8 cellular contexts compared by ENCODE assay signal in the genomic region with DNA sequence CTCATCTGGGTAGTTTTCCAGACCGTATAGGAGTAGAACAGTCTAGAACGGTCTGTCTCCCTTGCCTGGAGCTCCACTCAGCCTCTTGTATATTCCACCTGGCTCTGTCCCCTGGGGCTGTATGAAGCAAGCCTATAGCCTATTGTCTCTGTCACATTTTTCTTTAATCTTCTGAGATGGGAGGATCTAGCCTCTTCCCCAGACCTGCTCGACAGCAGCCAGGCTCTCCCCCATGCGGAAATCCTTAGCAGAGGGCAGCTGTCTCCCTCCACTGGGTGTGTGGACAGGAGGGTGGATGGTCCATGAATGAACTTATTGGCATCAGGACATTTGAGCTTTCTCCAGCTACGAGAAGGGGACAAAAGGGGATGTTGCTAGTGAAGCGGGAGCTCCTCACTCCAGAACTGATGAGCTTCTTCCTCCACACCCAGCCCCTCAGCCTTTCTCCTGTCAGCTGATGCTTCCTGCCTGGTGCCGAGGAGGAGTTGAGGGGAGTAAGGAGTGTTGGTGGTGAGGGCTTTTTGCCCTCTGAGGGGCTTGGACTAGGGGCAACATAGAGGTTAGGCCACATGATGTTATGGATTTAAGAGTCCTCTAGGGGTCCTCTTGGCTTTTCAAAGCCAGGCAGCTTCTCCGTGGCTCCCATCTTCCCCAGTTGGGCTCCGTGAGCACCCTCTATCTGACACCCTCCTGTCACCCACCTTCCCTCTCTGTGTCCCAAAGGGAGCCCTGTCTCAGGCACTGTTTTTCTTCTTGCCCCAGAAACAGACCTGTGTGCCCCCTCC. TPM values are rescaled to one million over a fixed set of nuclear protein-coding genes. Genes with fewer than 3 reads are reported as not detected.
DNase-seq lines count a peak whose midpoint lies in the region; ATAC-seq, FAIRE-seq and TF ChIP-seq lines count a peak whose summit lies in the region.
"Had no signal": no experiment of that assay in that cellular context is flagged by ENCODE, and none has a peak within 500 bp of the region (broad histone marks: within the 10 kb centered on the region; RNA-seq: fewer than 3 reads in every experiment).

No MANE protein-coding gene starts in this region.

- no peak for FAIRE-seq in RCC 7860 (lab: Jason Lieb, UNC)

- peak overlapping the region; percentile 44; the same call in 1 of the 2 replicates for H3K14ac ChIP-seq in H9 (ENCODE audit: insufficient read depth, low read length)

- peaks cover 26% of the 10 kb centered on the region; the same call in 1 of the 2 replicates for H3K79me2 ChIP-seq in H9 (ENCODE audit: insufficient read depth, low read length)
- peaks cover 39% of the 10 kb centered on the region for H3K79me2 ChIP-seq in smooth muscle cell (ENCODE audit: low read depth)

- H3K79me1 ChIP-seq in H9 (ENCODE audit: insufficient read depth, low read depth, low read length, poor library complexity, severe bottlenecking): peaks cover 2% of the 10 kb centered on the region

- 0 out of 2 replicates have a peak overlapping the region, but pooled peaks have one; percentile 26 for H2BK15ac ChIP-seq in H9 (ENCODE audit: low read depth, low read length)

- H2AK5ac ChIP-seq in H9 (ENCODE audit: insufficient read length, low read length): no peak overlapping the region

- DNase-seq in H9 (no peak), RWPE2 (ENCODE audit: low spot score) (no peak), fibroblast of villous mesenchyme (ENCODE audit: low read depth) (no peak), smooth muscle cell (lab: John Stamatoyannopoulos, UW; ENCODE audit: unreplicated experiment) (no peak), RCC 7860 (ENCODE audit: low spot score) (no peak), DMS53 (lab: John Stamatoyannopoulos, UW) (no peak)

- H3K23ac ChIP-seq in H9 (ENCODE audit: insufficient read length, low read depth, low read length): no peak overlapping the region

- H4K20me1 ChIP-seq in H9 (ENCODE audit: control insufficient read depth, insufficient read depth, insufficient read length) (peaks cover 10% of the 10 kb centered on the region), smooth muscle cell (ENCODE audit: low read depth) (peaks cover 93% of the 10 kb centered on the region)

- H3K9me3 ChIP-seq in H9 (ENCODE audit: control insufficient read depth, low read depth, low read length) (no peaks in the 10 kb centered on the region), RWPE2 (ENCODE audit: severe bottlenecking) (no peaks in the 10 kb centered on the region), smooth muscle cell (replicated peaks; ENCODE audit: low read depth) (no peaks in the 10 kb centered on the region)

- no peak for ATAC-seq in RWPE2 (ENCODE audit: low read depth)
- no peak for ATAC-seq in GM18519 (IDR thresholded peaks at IDR 0.05; ENCODE audit: low FRiP score, unreplicated experiment)

- no peak overlapping the region for H2BK5ac ChIP-seq in H9 (ENCODE audit: insufficient read length, low read length)

- H3K36me3 ChIP-seq in RWPE2 (ENCODE audit: low read depth) (peaks cover 52% of the 10 kb centered on the region), smooth muscle cell (ENCODE audit: low read depth) (no peaks in the 10 kb centered on the region)

- H2AFZ ChIP-seq in H9 (ENCODE audit: low read length) (no peak overlapping the region), smooth muscle cell (ENCODE audit: low read depth) (no peak overlapping the region)

- H3K4me1 ChIP-seq in H9 (ENCODE audit: insufficient read depth, low read length) (peaks cover 24% of the 10 kb centered on the region; the same call in 1 of the 2 replicates), RWPE2 (ENCODE audit: insufficient read depth, poor library complexity, severe bottlenecking) (peaks cover 31% of the 10 kb centered on the region), smooth muscle cell (ENCODE audit: low read depth) (peaks cover 44% of the 10 kb centered on the region)

- no peak overlapping the region for H3K4me3 ChIP-seq in RWPE2 (ENCODE audit: severe bottlenecking)
- no peak overlapping the region for H3K4me3 ChIP-seq in fibroblast of villous mesenchyme (ENCODE audit: low read depth, low read length)
- no peak overlapping the region for H3K4me3 ChIP-seq in smooth muscle cell

- H3K9ac ChIP-seq in H9 (ENCODE audit: extremely low read depth, insufficient read length, low read length): no peak overlapping the region
- no peak overlapping the region for H3K9ac ChIP-seq in smooth muscle cell (ENCODE audit: low read depth)

- H4K8ac ChIP-seq in H9 (replicated peaks; ENCODE audit: insufficient read length, low read depth, low read length): no peak overlapping the region

- H2BK20ac ChIP-seq in H9 (ENCODE audit: low read depth, low read length, poor library complexity, severe bottlenecking): no peak overlapping the region

- peak overlapping the region; percentile 33 to 85 (median 80); a peak in 5 of 7 replicates for H3K27ac Mint-ChIP-seq in H9
- H3K27ac Mint-ChIP-seq: memory B cell had no signal

- H4K5ac ChIP-seq in H9 (ENCODE audit: insufficient read length, low read depth, low read length): no peak overlapping the region

- no peak overlapping the region for H2BK120ac ChIP-seq in H9 (ENCODE audit: low read depth, low read length, poor library complexity, severe bottlenecking)

- no peak overlapping the region for H4K91ac ChIP-seq in H9 (ENCODE audit: insufficient read length, low read depth, low read length)

- TF ChIP-seq CTCF in H9 (conservative IDR thresholded peaks at IDR 0.05): peak; percentile 63
- TF ChIP-seq CTCF in RWPE2 (IDR thresholded peaks at IDR 0.05; ENCODE audit: poor library complexity, severe bottlenecking): no peak
- peak; percentile 15 for TF ChIP-seq CTCF in fibroblast of villous mesenchyme (IDR thresholded peaks at IDR 0.05; ENCODE audit: insufficient read depth, low read depth, low read length)
- TF ChIP-seq CTCF in smooth muscle cell (IDR thresholded peaks at IDR 0.05; ENCODE audit: borderline replicate concordance, insufficient read depth, poor library complexity, severe bottlenecking): no peak

- H3K18ac ChIP-seq in H9 (ENCODE audit: insufficient read length, low read depth, low read length): no peak overlapping the region

- no peaks in the 10 kb centered on the region; the same call in 1 of the 2 replicates for H3K27me3 Mint-ChIP-seq in H9 (ENCODE audit: low read depth)

- H3K36me3 Mint-ChIP-seq in H9 (ENCODE audit: insufficient read depth in 1 of 3, low read depth in 3 of 3): peaks cover 6 to 33% (median 11%) of the 10 kb centered on the region in 3 experiments
- H3K36me3 Mint-ChIP-seq: memory B cell had no signal

- no peaks in the 10 kb centered on the region for H3K9me3 Mint-ChIP-seq in H9
- H3K9me3 Mint-ChIP-seq: memory B cell had no signal

- H3F3A ChIP-seq in smooth muscle cell (ENCODE audit: low read depth): peaks cover 15% of the 10 kb centered on the region

- no peak overlapping the region for H3T11ph ChIP-seq in H9 (ENCODE audit: low read length)

- H3K56ac ChIP-seq in H9 (ENCODE audit: insufficient read length, low read depth, low read length): no peak overlapping the region

- peaks cover 51 to 57% of the 10 kb centered on the region in 2 experiments for H3K4me1 Mint-ChIP-seq in H9

- H3K27ac ChIP-seq in H9 (ENCODE audit: insufficient read length, low read depth, low read length) (no peak overlapping the region), RWPE2 (ENCODE audit: poor library complexity, severe bottlenecking) (peak overlapping the region; percentile 99), smooth muscle cell (ENCODE audit: low read depth) (no peak overlapping the region)

- no peak overlapping the region for H2BK12ac ChIP-seq in H9 (ENCODE audit: insufficient read length, low read depth, low read length)

- H3K4me3 Mint-ChIP-seq in H9: peak overlapping the region; percentile 14 to 42; a peak in 2 of 5 replicates
- H3K4me3 Mint-ChIP-seq: memory B cell had no signal

- H3K4me2 ChIP-seq in H9 (ENCODE audit: insufficient read depth, insufficient read length, low read length): no peak overlapping the region
- H3K4me2 ChIP-seq in smooth muscle cell: peak overlapping the region; percentile 94

- peaks cover 16% of the 10 kb centered on the region for H3K23me2 ChIP-seq in H9 (ENCODE audit: insufficient read length, low read depth, low read length, poor library complexity, severe bottlenecking)

- WGBS in H9 (ENCODE audit: extremely low coverage, insufficient read length, low lambda C conversion rate): no CpG with 5 or more reads among the region's 9 CpGs
- 58% methylated on average over 9 of the region's 9 CpGs for WGBS in smooth muscle cell (ENCODE audit: low lambda C conversion rate)

- no peak overlapping the region for H3K4ac ChIP-seq in H9 (ENCODE audit: low read depth, low read length)

- H3K27me3 ChIP-seq in H9 (ENCODE audit: insufficient read depth, low read length) (no peaks in the 10 kb centered on the region), RWPE2 (ENCODE audit: insufficient read depth, poor library complexity, severe bottlenecking) (no peaks in the 10 kb centered on the region), smooth muscle cell (ENCODE audit: low read depth) (no peaks in the 10 kb centered on the region)

RNA-seq across cellular contexts. Expression of gene ARHGAP23, which starts 28.0 kb away (rescaled TPM):
- 96.3 and 97.9 TPM in 2 replicates for total RNA-seq in H9 (2021)
- total RNA-seq in fibroblast of villous mesenchyme: 53.8 and 66.1 TPM in 2 replicates
- 18.1 and 34.0 TPM in 2 replicates for total RNA-seq in smooth muscle cell
- polyA plus RNA-seq in smooth muscle cell: 24.9 and 30.0 TPM in 2 replicates

Comparison
In these comparisons a context has a peak if more than half of its experiments do, and no peak if none do; other contexts are left out.
1. CTCF ChIP-seq: peak in H9 (single experiment) and fibroblast of villous mesenchyme (single experiment); none in RWPE2 (single experiment) and smooth muscle cell (single experiment).